ENCODE assay signal across 16 cellular contexts in genomic region chr17:57478433-57478832, GRCh38.
DNase-seq lines count a peak whose midpoint lies in the region; ATAC-seq, FAIRE-seq and TF ChIP-seq lines count a peak whose summit lies in the region.
"Had no signal": no experiment of that assay in that cellular context is flagged by ENCODE, and none has a peak within 500 bp of the region (broad histone marks: within the 10 kb centered on the region; RNA-seq: fewer than 3 reads in every experiment).

No MANE protein-coding gene starts in this region.

- H3K9ac ChIP-seq in KMS-11, result peak overlapping the region; percentile 52
- no peak overlapping the region for H3K9ac ChIP-seq in K562 (ENCODE audit: insufficient read depth in 1 of 2, low read depth in 2 of 2, low read length in 2 of 2)

- no peak for TF ChIP-seq EP300 in K562 (IDR thresholded peaks at IDR 0.05; ENCODE audit: low read length)

- H3K4me3 ChIP-seq in KMS-11 (IDR thresholded peaks at IDR 0.05; ENCODE audit: insufficient read depth, low read depth, low read length), result no peak overlapping the region
- no peak overlapping the region for H3K4me3 ChIP-seq in K562
- no peak overlapping the region for H3K4me3 ChIP-seq in pancreas
- H3K4me3 ChIP-seq: cardiac muscle cell had no signal

- ATAC-seq in K562, result peak; percentile 43; the same call in 1 of the 3 replicates
- ATAC-seq in left ventricle myocardium superior, result peak; percentile 74
- ATAC-seq in pancreas, result peak in 3 of 4 donors; percentile 31 to 55 (median 51)
- no peak for ATAC-seq in HG02870 (IDR thresholded peaks at IDR 0.05; ENCODE audit: unreplicated experiment)
- ATAC-seq: activated CD4-positive, alpha-beta T cell treated with anti-CD3 and anti-CD28 coated beads for 36 hours; natural killer cell had no signal

- no TSS peak for BruUV-seq in K562 (replicated peaks; lab: Mats Ljungman, UMichigan)

- H3K27ac ChIP-seq in KMS-11 (peak overlapping the region; percentile 96), K562 (ENCODE audit: extremely low read depth, low read depth, low read length) (no peak overlapping the region), pancreas (no peak overlapping the region)

- intact Hi-C loops in K562 (cut with micrococcal nuclease) (no loop called here), left ventricle myocardium superior (cut with micrococcal nuclease) (no loop called here), pancreas (cut with DNase I) (no loop called here)

- POLR2A ChIA-PET in K562 (lab: Yijun Ruan, JAX), result interaction anchor here (1.1 kb wide), 1 partner anchor 11 kb away, joined by 4 read pairs; no protein-coding TSS in a partner anchor

- in situ Hi-C loops in K562 (cut with MboI), result no loop called here

- TF ChIP-seq CTCF in KMS-11 (conservative IDR thresholded peaks at IDR 0.05; ENCODE audit: low read depth, low read length) (no peak), K562 (IDR thresholded peaks at IDR 0.05 in 2 of 3, conservative IDR thresholded peaks at IDR 0.05 in 1 of 3; ENCODE audit: insufficient read depth in 2 of 3, low read depth in 1 of 3, low read length in 3 of 3) (no peak), pancreas (IDR thresholded peaks at IDR 0.05) (no peak)

- CTCF ChIA-PET in K562 (lab: Yijun Ruan, JAX; ENCODE audit: low intra/inter-chr PET ratio), result no interaction called here

- H3K9me3 ChIP-seq in K562 (replicated peaks; ENCODE audit: control insufficient read depth, insufficient read depth, low read depth, low read length), result no peaks in the 10 kb centered on the region
- H3K9me3 ChIP-seq in pancreas, result no peaks in the 10 kb centered on the region

- H2AFZ ChIP-seq in KMS-11 (ENCODE audit: low read depth) (no peak overlapping the region), K562 (ENCODE audit: low read depth, low read length) (no peak overlapping the region)

- no peaks in the 10 kb centered on the region for H3K9me1 ChIP-seq in K562 (ENCODE audit: control insufficient read depth, insufficient read depth, low read length)

- peak overlapping the region; percentile 80 for H3K4me2 ChIP-seq in KMS-11
- no peak overlapping the region for H3K4me2 ChIP-seq in K562 (ENCODE audit: insufficient read depth, low read length)

- H3K79me2 ChIP-seq in KMS-11 (ENCODE audit: insufficient read depth, low read depth) (peaks cover 77% of the 10 kb centered on the region), K562 (ENCODE audit: control insufficient read depth, insufficient read depth, low read length) (no peaks in the 10 kb centered on the region)

- FAIRE-seq in K562 (lab: Jason Lieb, UNC) (no peak), pancreas (lab: Jason Lieb, UNC) (no peak)
- FAIRE-seq: GM12892 had no signal

- H3K27me3 ChIP-seq in KMS-11 (ENCODE audit: insufficient read depth, low read depth), result no peaks in the 10 kb centered on the region
- no peaks in the 10 kb centered on the region for H3K27me3 ChIP-seq in K562 (ENCODE audit: control insufficient read depth in 2 of 2, insufficient read depth in 2 of 2, low read length in 2 of 2)
- no peaks in the 10 kb centered on the region for H3K27me3 ChIP-seq in pancreas
- H3K27me3 ChIP-seq: cardiac muscle cell had no signal

- H3K36me3 ChIP-seq in KMS-11 (ENCODE audit: insufficient read depth) (no peaks in the 10 kb centered on the region), K562 (ENCODE audit: control insufficient read depth, insufficient read depth, low read length) (no peaks in the 10 kb centered on the region), pancreas (no peaks in the 10 kb centered on the region)
- H3K36me3 ChIP-seq: cardiac muscle cell had no signal

- no peaks in the 10 kb centered on the region for H4K20me1 ChIP-seq in KMS-11 (ENCODE audit: insufficient read depth)
- H4K20me1 ChIP-seq in K562 (replicated peaks; ENCODE audit: control insufficient read depth, insufficient read depth, low read length), result peaks cover 24% of the 10 kb centered on the region; the same call in 1 of the 2 replicates

- DNase-seq in K562 (ENCODE audit: extremely low read depth in 1 of 4, low spot score in 3 of 4) (peak in 2 of 4 experiments; percentile 29 to 62), left ventricle myocardium superior (no peak), pancreas (peak in 1 of 6 donors; percentile 7), SKM-1 (lab: John Stamatoyannopoulos, UW; ENCODE audit: unreplicated experiment) (no peak), iPS-NIHi7 (ENCODE audit: extremely low spot score) (no peak), OCI-M2 (lab: John Stamatoyannopoulos, UW; ENCODE audit: unreplicated experiment) (no peak)
- DNase-seq: activated CD4-positive, alpha-beta T cell treated with anti-CD3 and anti-CD28 coated beads for 36 hours; effector CD8-positive, alpha-beta T cell; GDM1; natural killer cell; NCI-H1436 treated with DMSO at 0.1 percent for 48 hours; retina had no signal

- peaks cover 100% of the 10 kb centered on the region for H3K4me1 ChIP-seq in KMS-11 (ENCODE audit: low read depth, poor library complexity, severe bottlenecking)
- peaks cover 4 to 28% of the 10 kb centered on the region in 2 experiments; a peak in 4 of 5 replicates for H3K4me1 ChIP-seq in K562 (replicated peaks in 1 of 2; ENCODE audit: control insufficient read depth in 2 of 2, insufficient read depth in 2 of 2, low read length in 2 of 2)
- no peaks in the 10 kb centered on the region for H3K4me1 ChIP-seq in pancreas

- TF ChIP-seq RAD21 in K562 (CRISPR knock-in tag; conservative IDR thresholded peaks at IDR 0.05 in 1 of 2, IDR thresholded peaks at IDR 0.05 in 1 of 2), result no peak

- WGBS in K562 (ENCODE audit: insufficient coverage, low coverage, missing lambda C conversion rate), result 26% methylated on average over 6 of the region's 6 CpGs
- 39 to 45% methylated on average over 6 of the region's 6 CpGs for whole genome bisulfite sequencing in pancreas, 2 donors

- TF ChIP-seq POLR2A in K562 (conservative IDR thresholded peaks at IDR 0.05), result no peak

TF ChIP-seq in K562, 482 proteins besides CTCF, POLR2A, EP300 and RAD21 (continues in another document):
- TF ChIP-seq HES1 (IDR thresholded peaks at IDR 0.05; ENCODE audit: low read depth) (no peak), ATF3 (IDR thresholded peaks at IDR 0.05) (peak; percentile 34), ATF3 (CRISPR knock-in tag; conservative IDR thresholded peaks at IDR 0.05) (no peak), GMEB1 (CRISPR knock-in tag; IDR thresholded peaks at IDR 0.05) (no peak), ATF7 (IDR thresholded peaks at IDR 0.05) (0 out of 2 replicates have a peak, but pooled peaks have one; percentile 37), LEF1 (IDR thresholded peaks at IDR 0.05) (no peak), GATAD2A (IDR thresholded peaks at IDR 0.05) (no peak), ZNF644 (tag; IDR thresholded peaks at IDR 0.05; ENCODE audit: low read depth) (peak; percentile 47; the same call in 1 of the 2 replicates), JUND (IDR thresholded peaks at IDR 0.05; ENCODE audit: borderline replicate concordance, low read depth, low read length) (peak; percentile 15; the same call in 1 of the 2 replicates), JUND (tag; IDR thresholded peaks at IDR 0.05; ENCODE audit: borderline replicate concordance, low read depth, low read length) (peak; percentile 50; the same call in 1 of the 3 replicates), ZBTB5 (IDR thresholded peaks at IDR 0.05) (no peak), BACH1 (tag; IDR thresholded peaks at IDR 0.05) (peak; percentile 39; the same call in 1 of the 2 replicates), SIN3B (IDR thresholded peaks at IDR 0.05; ENCODE audit: low read depth) (no peak), ZFX (CRISPR knock-in tag; IDR thresholded peaks at IDR 0.05) (no peak), CREB1 (IDR thresholded peaks at IDR 0.05) (peak; percentile 89), CREB1 (CRISPR knock-in tag; IDR thresholded peaks at IDR 0.05) (peak; percentile 86)
